Comparison of ENCODE assay signal across 14 cellular contexts in genomic region chr2:109699646-109700045, GRCh38.
A peak's percentile ranks its signal among the peaks of the same experiment; 100 is the strongest.
DNase-seq lines count a peak whose midpoint lies in the region; ATAC-seq and TF ChIP-seq lines count a peak whose summit lies in the region.
"Had no signal": no experiment of that assay in that cellular context is flagged by ENCODE, and none has a peak within 500 bp of the region (broad histone marks: within the 10 kb centered on the region; RNA-seq: fewer than 3 reads in every experiment).

No MANE protein-coding gene starts in this region.

- no peak overlapping the region for H3K9ac ChIP-seq in SK-N-SH
- no peak overlapping the region for H3K9ac ChIP-seq in neural progenitor cell

- POLR2A ChIA-PET in SK-N-SH (lab: Yijun Ruan, JAX): no interaction called here

- H3K9me3 ChIP-seq in SK-N-SH (no peaks in the 10 kb centered on the region), heart left ventricle (peaks cover 0 to 3% (median 0%) of the 10 kb centered on the region in 12 donors), neural progenitor cell (ENCODE audit: low read depth) (no peaks in the 10 kb centered on the region)

- H3K9me2 ChIP-seq in SK-N-SH: no peaks in the 10 kb centered on the region

- H3F3A ChIP-seq in SK-N-SH (replicated peaks; ENCODE audit: insufficient read depth): no peaks in the 10 kb centered on the region
- H3F3A ChIP-seq in neural progenitor cell (ENCODE audit: low read depth): no peaks in the 10 kb centered on the region

- ATAC-seq in SK-N-SH treated with all-trans-retinoic acid at 6 μM for 48 hours: peak; percentile 49; the same call in 2 of the 3 replicates
- ATAC-seq in heart left ventricle: peak; percentile 23 to 80 (median 77)
- no peak for ATAC-seq in GM19467 (IDR thresholded peaks at IDR 0.05; ENCODE audit: unreplicated experiment)
- ATAC-seq: K562; stimulated activated naive CD8-positive, alpha-beta T cell treated with anti-CD3 and anti-CD28 coated beads, Interleukin-15, amount 100 ng/mL, for 72 hours had no signal

- peaks cover 0 to 2% of the 10 kb centered on the region in 2 experiments; a peak in 1 of 4 replicates for H3K4me1 ChIP-seq in SK-N-SH (ENCODE audit: control insufficient read depth in 1 of 2, insufficient read depth in 2 of 2, low read depth in 1 of 2, low read length in 1 of 2)
- H3K4me1 ChIP-seq in heart left ventricle: peaks cover 0 to 25% (median 18%) of the 10 kb centered on the region in 12 donors
- H3K4me1 ChIP-seq in neural progenitor cell: peaks cover 33% of the 10 kb centered on the region

- H3K36me3 Mint-ChIP-seq in neural progenitor cell: peaks cover 2% of the 10 kb centered on the region

- H3K4me1 Mint-ChIP-seq in neural progenitor cell: peaks cover 51% of the 10 kb centered on the region
- H3K4me1 Mint-ChIP-seq: stimulated activated naive CD8-positive, alpha-beta T cell treated with anti-CD3 and anti-CD28 coated beads, Interleukin-15, amount 100 ng/mL, for 72 hours had no signal

- 94% methylated on average over 7 of the region's 7 CpGs for WGBS in SK-N-SH (ENCODE audit: low lambda C conversion rate)
- 13 to 32% (median 25%) methylated on average over 7 of the region's 7 CpGs for WGBS in heart left ventricle, 4 donors

- no peak overlapping the region for H2AFZ ChIP-seq in SK-N-SH (ENCODE audit: low read depth)
- no peak overlapping the region for H2AFZ ChIP-seq in neural progenitor cell (replicated peaks)

- H3K4me2 ChIP-seq in SK-N-SH (no peak overlapping the region), neural progenitor cell (peak overlapping the region; percentile 3)

- no peak for TF ChIP-seq EP300 in SK-N-SH (IDR thresholded peaks at IDR 0.05; ENCODE audit: borderline replicate concordance in 1 of 2, low read depth in 1 of 2, low read length in 1 of 2)

- H3K36me3 ChIP-seq in SK-N-SH (replicated peaks in 1 of 2; ENCODE audit: control insufficient read depth in 1 of 2, insufficient read depth in 2 of 2, low read length in 1 of 2) (no peaks in the 10 kb centered on the region), heart left ventricle (no peaks in the 10 kb centered on the region), neural progenitor cell (no peaks in the 10 kb centered on the region)

- no peaks in the 10 kb centered on the region for H4K20me1 ChIP-seq in SK-N-SH (ENCODE audit: insufficient read depth)
- no peaks in the 10 kb centered on the region for H4K20me1 ChIP-seq in neural progenitor cell (ENCODE audit: low read depth)

- no peaks in the 10 kb centered on the region for H3K79me2 ChIP-seq in SK-N-SH (ENCODE audit: insufficient read depth)
- no peaks in the 10 kb centered on the region for H3K79me2 ChIP-seq in neural progenitor cell (ENCODE audit: low read depth)

- H3K27ac ChIP-seq in SK-N-SH (ENCODE audit: low read depth in 2 of 2, low read length in 1 of 2): peak overlapping the region in 1 of 2 experiments; percentile 13; a peak in 2 of 4 replicates
- peak overlapping the region in 7 of 12 donors; percentile 4 to 62 (median 26) for H3K27ac ChIP-seq in heart left ventricle
- H3K27ac ChIP-seq in neural progenitor cell: no peak overlapping the region

- intact Hi-C loops in heart left ventricle (cut with DNase I): loop anchor here in 4 of 10 donors (5.0 to 10.0 kb wide), 2 partner anchors 85 to 87 kb away; partner anchors contain the start of genes SEPTIN10 (in 4 of the 4) and SOWAHC (in 4 of the 4)

- no peak for TF ChIP-seq CTCF in SK-N-SH (IDR thresholded peaks at IDR 0.05)
- TF ChIP-seq CTCF in heart left ventricle (IDR thresholded peaks at IDR 0.05): no peak
- TF ChIP-seq CTCF in neural progenitor cell (IDR thresholded peaks at IDR 0.05): no peak

- H3K27me3 ChIP-seq in SK-N-SH (ENCODE audit: insufficient read depth): no peaks in the 10 kb centered on the region
- no peaks in the 10 kb centered on the region for H3K27me3 ChIP-seq in heart left ventricle
- H3K27me3 ChIP-seq in neural progenitor cell: no peaks in the 10 kb centered on the region

- peak overlapping the region; percentile 9 for H3K27ac Mint-ChIP-seq in neural progenitor cell
- H3K27ac Mint-ChIP-seq: stimulated activated naive CD8-positive, alpha-beta T cell treated with anti-CD3 and anti-CD28 coated beads, Interleukin-15, amount 100 ng/mL, for 72 hours; T-helper 2 cell treated with Interferon-gamma antibody and Interleukin-4, amounts not matched to agents 5 μg/mL and 100 μg/mL, for 36 hours had no signal

- H3K4me3 Mint-ChIP-seq in neural progenitor cell: no peak overlapping the region
- H3K4me3 Mint-ChIP-seq: stimulated activated naive CD8-positive, alpha-beta T cell treated with anti-CD3 and anti-CD28 coated beads, Interleukin-15, amount 100 ng/mL, for 72 hours; T-helper 2 cell treated with Interferon-gamma antibody and Interleukin-4, amounts not matched to agents 5 μg/mL and 100 μg/mL, for 36 hours had no signal

- CTCF ChIA-PET in SK-N-SH (lab: Yijun Ruan, JAX): no interaction called here

- H3K4me3 ChIP-seq in SK-N-SH (ENCODE audit: low read depth in 2 of 2, low read length in 1 of 2): no peak overlapping the region
- H3K4me3 ChIP-seq in heart left ventricle: peak overlapping the region in 1 of 12 donors; percentile 10
- no peak overlapping the region for H3K4me3 ChIP-seq in neural progenitor cell
- H3K4me3 ChIP-seq: K562 had no signal

- TF ChIP-seq POLR2A in heart left ventricle (IDR thresholded peaks at IDR 0.05): no peak

- peaks cover 10% of the 10 kb centered on the region for H3K27me3 Mint-ChIP-seq in neural progenitor cell (ENCODE audit: insufficient read depth, low read depth)

- no peak for TF ChIP-seq RAD21 in SK-N-SH (IDR thresholded peaks at IDR 0.05; ENCODE audit: low read length)

- peaks cover 7% of the 10 kb centered on the region for H3K9me3 Mint-ChIP-seq in neural progenitor cell
- H3K9me3 Mint-ChIP-seq: T-helper 2 cell treated with Interferon-gamma antibody and Interleukin-4, amounts not matched to agents 5 μg/mL and 100 μg/mL, for 36 hours had no signal

- DNase-seq in SK-N-SH: no peak
- no peak for DNase-seq in heart left ventricle
- DNase-seq in neural progenitor cell (ENCODE audit: low spot score): peak; percentile 38
- DNase-seq in ureter (ENCODE audit: low spot score): peak; percentile 55
- DNase-seq in NCI-H2107 treated with DMSO at 0.1 percent for 48 hours (lab: John Stamatoyannopoulos, UW; ENCODE audit: unreplicated experiment): no peak
- DNase-seq in NCI-H1436 treated with DMSO at 0.1 percent for 48 hours (lab: John Stamatoyannopoulos, UW): no peak
- DNase-seq: HCEC 1CT; occipital lobe; stimulated activated CD4-positive, alpha-beta T cell treated with anti-CD3 and anti-CD28 coated beads, Interleukin-4, amount 100 ng/mL, for 24 hours; stimulated activated naive CD8-positive, alpha-beta T cell treated with anti-CD3 and anti-CD28 coated beads, Interleukin-15, amount 100 ng/mL, for 72 hours had no signal

TF ChIP-seq in SK-N-SH treated with all-trans-retinoic acid at 6 μM for 48 hours, 23 proteins besides CTCF, POLR2A, EP300 and RAD21:
- TF ChIP-seq ESRRG (CRISPR knock-in tag; IDR thresholded peaks at IDR 0.05) (no peak), OSR1 (CRISPR knock-in tag; IDR thresholded peaks at IDR 0.05) (no peak), ZFP30 (CRISPR knock-in tag; IDR thresholded peaks at IDR 0.05) (no peak), CSDC2 (CRISPR knock-in tag; IDR thresholded peaks at IDR 0.05) (no peak), PPARA (CRISPR knock-in tag; IDR thresholded peaks at IDR 0.05; ENCODE audit: borderline replicate concordance) (no peak)
TF ChIP-seq in SK-N-SH treated with all-trans-retinoic acid at 6 μM for 48 hours: peak in this region for 0.

TF ChIP-seq in SK-N-SH, 30 proteins besides CTCF, POLR2A, EP300 and RAD21:
- TF ChIP-seq YY1 (IDR thresholded peaks at IDR 0.05; ENCODE audit: low read depth): no peak
- no peak for TF ChIP-seq TAF1 (IDR thresholded peaks at IDR 0.05; ENCODE audit: borderline replicate concordance, low read depth, low read length)
- TF ChIP-seq FOXM1 (IDR thresholded peaks at IDR 0.05; ENCODE audit: low read depth): no peak
- TF ChIP-seq RXRA (IDR thresholded peaks at IDR 0.05; ENCODE audit: borderline replicate concordance, low read depth): no peak
- TF ChIP-seq RFX5 (IDR thresholded peaks at IDR 0.05; ENCODE audit: low read length): no peak
- no peak for TF ChIP-seq JUND (IDR thresholded peaks at IDR 0.05)
- TF ChIP-seq NRF1 (IDR thresholded peaks at IDR 0.05; ENCODE audit: low read depth, low read length): no peak
TF ChIP-seq in SK-N-SH: peak in this region for 0.

Comparison
In these comparisons a context has a peak if more than half of its experiments do, and no peak if none do; other contexts are left out.
1. DNase-seq: peak in neural progenitor cell (single experiment) and ureter (single experiment); none in SK-N-SH (single experiment), heart left ventricle (0 of 5), NCI-H2107 treated with DMSO at 0.1 percent for 48 hours (single experiment) and NCI-H1436 treated with DMSO at 0.1 percent for 48 hours (single experiment).